In genomic region chr14:69077841-69078240, GRCh38 we compare ENCODE assay signal across 10 cellular contexts.
DNase-seq lines count a peak whose midpoint lies in the region; ATAC-seq and TF ChIP-seq lines count a peak whose summit lies in the region.
"Had no signal": no experiment of that assay in that cellular context is flagged by ENCODE, and none has a peak within 500 bp of the region (broad histone marks: within the 10 kb centered on the region; RNA-seq: fewer than 3 reads in every experiment).

No MANE protein-coding gene starts in this region.

- H3K79me2 ChIP-seq in mesendoderm (ENCODE audit: control insufficient read depth, insufficient read depth, low read length) = no peaks in the 10 kb centered on the region

- no peak overlapping the region for H2BK5ac ChIP-seq in mesendoderm (ENCODE audit: low read length)

- peak overlapping the region; percentile 11 for H3K27ac ChIP-seq in HUES48 (ENCODE audit: low read depth, low read length)
- H3K27ac ChIP-seq in colonic mucosa = peak overlapping the region; percentile 38
- no peak overlapping the region for H3K27ac ChIP-seq in mesendoderm (ENCODE audit: low read depth, low read length)
- peak overlapping the region in 1 of 2 donors; percentile 96 for H3K27ac ChIP-seq in aorta (ENCODE audit: low read depth in 1 of 2, low read length in 2 of 2)

- H2AK5ac ChIP-seq in mesendoderm (ENCODE audit: low read length) = no peak overlapping the region

- no peak overlapping the region for H3K56ac ChIP-seq in mesendoderm (ENCODE audit: low read length)

- H3K4me2 ChIP-seq in mesendoderm (ENCODE audit: low read length) = no peak overlapping the region

- no peak overlapping the region for H4K8ac ChIP-seq in mesendoderm (ENCODE audit: low read depth, low read length)

- no peak for TF ChIP-seq CTCF in colonic mucosa (IDR thresholded peaks at IDR 0.05)

- H2BK120ac ChIP-seq in mesendoderm (ENCODE audit: low read depth, low read length) = no peak overlapping the region

- DNase-seq in colonic mucosa = no peak
- peak; percentile 53 for DNase-seq in mesendoderm
- no peak for DNase-seq in aorta
- no peak for DNase-seq in posterior cingulate gyrus
- DNase-seq in NCI-H2196 treated with DMSO at 0.1 percent for 48 hours (lab: John Stamatoyannopoulos, UW; ENCODE audit: unreplicated experiment) = no peak
- DNase-seq: NCI-H1694; SHP77 treated with DMSO at 0.1 percent for 48 hours; stimulated activated naive CD4-positive, alpha-beta T cell treated with Interleukin-2 at 50 U/mL for 16 hours had no signal

- no peak overlapping the region for H3K23ac ChIP-seq in mesendoderm (ENCODE audit: low read length)

- H3K9me3 ChIP-seq in HUES48 (ENCODE audit: control insufficient read depth, insufficient read depth, low read length) (no peaks in the 10 kb centered on the region), colonic mucosa (no peaks in the 10 kb centered on the region), aorta (ENCODE audit: control insufficient read depth, low read length) (no peaks in the 10 kb centered on the region)

- H3K79me1 ChIP-seq in mesendoderm (ENCODE audit: low read length) = no peaks in the 10 kb centered on the region

- H3K4me3 ChIP-seq in HUES48 (ENCODE audit: low read depth, low read length) = no peak overlapping the region
- H3K4me3 ChIP-seq in colonic mucosa = no peak overlapping the region
- no peak overlapping the region for H3K4me3 ChIP-seq in mesendoderm (ENCODE audit: low read length)
- no peak overlapping the region for H3K4me3 ChIP-seq in aorta (ENCODE audit: low read length in 2 of 2)

- H3K4me1 ChIP-seq in HUES48 (ENCODE audit: control insufficient read depth, insufficient read depth, low read length) (peaks cover 14% of the 10 kb centered on the region), colonic mucosa (no peaks in the 10 kb centered on the region), mesendoderm (ENCODE audit: control insufficient read depth, low read depth, low read length) (peaks cover 3% of the 10 kb centered on the region), aorta (ENCODE audit: control insufficient read depth in 1 of 2, insufficient read depth in 2 of 2, low read length in 2 of 2) (peaks cover 0 to 6% of the 10 kb centered on the region in 2 donors)

- H3K18ac ChIP-seq in mesendoderm (ENCODE audit: low read length) = no peak overlapping the region

- no peak overlapping the region for H3K4ac ChIP-seq in mesendoderm (ENCODE audit: low read depth, low read length)

- H4K5ac ChIP-seq in mesendoderm (ENCODE audit: low read length) = no peak overlapping the region

- H3K9ac ChIP-seq in HUES48 (ENCODE audit: low read depth, low read length) (no peak overlapping the region), colonic mucosa (ENCODE audit: low read depth in 2 of 2, low read length in 2 of 2) (no peak overlapping the region), mesendoderm (ENCODE audit: low read length) (no peak overlapping the region)

- ATAC-seq in aorta (ENCODE audit: low FRiP score) (peak; percentile 78), HG02840 (IDR thresholded peaks at IDR 0.05; ENCODE audit: low FRiP score, unreplicated experiment) (no peak)

- intact Hi-C loops in colonic mucosa (cut with DNase I) (no loop called here), aorta (cut with DNase I) (loop anchor here (2.0 to 5.0 kb wide), 3 partner anchors 31 to 99 kb away; partner anchors contain the start of gene ACTN1 (in 1 of the 2)), posterior cingulate gyrus (cut with DNase I) (no loop called here)

- H3K36me3 ChIP-seq in HUES48 (ENCODE audit: control insufficient read depth, insufficient read depth, low read length) (no peaks in the 10 kb centered on the region; the same call in 1 of the 2 replicates), colonic mucosa (no peaks in the 10 kb centered on the region), mesendoderm (ENCODE audit: control insufficient read depth, insufficient read depth, low read length) (no peaks in the 10 kb centered on the region), aorta (ENCODE audit: control insufficient read depth in 1 of 2, insufficient read depth in 2 of 2, low read length in 1 of 2) (no peaks in the 10 kb centered on the region)

- no peaks in the 10 kb centered on the region for H3K27me3 ChIP-seq in HUES48 (ENCODE audit: control insufficient read depth, insufficient read depth, low read length)
- H3K27me3 ChIP-seq in colonic mucosa = no peaks in the 10 kb centered on the region
- no peaks in the 10 kb centered on the region for H3K27me3 ChIP-seq in mesendoderm (ENCODE audit: insufficient read depth, low read length, poor library complexity)
- no peaks in the 10 kb centered on the region for H3K27me3 ChIP-seq in aorta (ENCODE audit: control insufficient read depth in 1 of 2, insufficient read depth in 2 of 2, low read length in 1 of 2)

- no peak overlapping the region for H2BK15ac ChIP-seq in mesendoderm (replicated peaks; ENCODE audit: low read depth)

Comparison
In these comparisons a context has a peak if more than half of its experiments do, and no peak if none do; other contexts are left out.
1. intact Hi-C loops: an anchor here in aorta (2.0 to 5.0 kb wide); none called in colonic mucosa and posterior cingulate gyrus.